Comparison of ENCODE assay signal across 21 cellular contexts in genomic region chr7:25522727-25523126, GRCh38.
"Had no signal": no experiment of that assay in that cellular context is flagged by ENCODE, and none has a peak within 500 bp of the region (broad histone marks: within the 10 kb centered on the region; RNA-seq: fewer than 3 reads in every experiment).

No MANE protein-coding gene starts in this region.

- H3K4me3 Mint-ChIP-seq: activated CD4-positive, alpha-beta memory T cell treated with anti-CD3 and anti-CD28 coated beads, Interleukin-2, amount 10 ng/mL, durations not matched to agents 7 days and 5 days; activated T-helper 17 cell treated with anti-CD3 and anti-CD28 coated beads, Interleukin-2, amount 50 U/mL, for 72 hours; naive B cell; neural crest cell; stimulated activated effector memory CD8-positive, alpha-beta T cell treated with anti-CD3 and anti-CD28 coated beads, Interleukin-12 subunit alpha, Interleukin-12 subunit beta, amount 100 ng/mL, for 72 hours had no signal

- H3K27ac Mint-ChIP-seq: activated CD4-positive, alpha-beta memory T cell treated with anti-CD3 and anti-CD28 coated beads, Interleukin-2, amount 10 ng/mL, durations not matched to agents 7 days and 5 days; activated T-helper 17 cell treated with anti-CD3 and anti-CD28 coated beads, Interleukin-2, amount 50 U/mL, for 72 hours; stimulated activated effector memory CD8-positive, alpha-beta T cell treated with anti-CD3 and anti-CD28 coated beads, Interleukin-12 subunit alpha, Interleukin-12 subunit beta, amount 100 ng/mL, for 72 hours had no signal

- H3K4me3 ChIP-seq: left lung, lung, right lobe of liver, skin epidermis, transverse colon had no signal

- H3K36me3 Mint-ChIP-seq: naive B cell; stimulated activated effector memory CD8-positive, alpha-beta T cell treated with anti-CD3 and anti-CD28 coated beads, Interleukin-12 subunit alpha, Interleukin-12 subunit beta, amount 100 ng/mL, for 72 hours had no signal

- H3K36me3 ChIP-seq: left lung, right lobe of liver, transverse colon had no signal

- H3K4me1 ChIP-seq: left lung, right lobe of liver, transverse colon had no signal

- H3K27ac ChIP-seq: left lung, right lobe of liver, skin epidermis, transverse colon had no signal

- H3K9me3 ChIP-seq: left lung, right lobe of liver, transverse colon had no signal

- H3K4me1 Mint-ChIP-seq: stimulated activated effector memory CD8-positive, alpha-beta T cell treated with anti-CD3 and anti-CD28 coated beads, Interleukin-12 subunit alpha, Interleukin-12 subunit beta, amount 100 ng/mL, for 72 hours had no signal

- DNase-seq: activated CD4-positive, alpha-beta memory T cell treated with anti-CD3 and anti-CD28 coated beads, Interleukin-2, amount 10 ng/mL, durations not matched to agents 7 days and 5 days; activated CD4-positive, alpha-beta T cell treated with anti-CD3 and anti-CD28 coated beads for 1 hour; central memory CD4-positive, alpha-beta T cell; dermis blood vessel endothelial cell; effector CD8-positive, alpha-beta T cell; foreskin melanocyte; kidney; left lung; naive B cell; occipital lobe; posterior cingulate gyrus; right lobe of liver; stimulated activated CD4-positive, alpha-beta T cell treated with anti-CD3 and anti-CD28 coated beads, Interleukin-1b, Interleukin-23, amount 100 ng/mL, for 48 hours; SW 1271; transverse colon had no signal

- H3K9me3 Mint-ChIP-seq: activated T-helper 17 cell treated with anti-CD3 and anti-CD28 coated beads, Interleukin-2, amount 50 U/mL, for 72 hours; stimulated activated effector memory CD8-positive, alpha-beta T cell treated with anti-CD3 and anti-CD28 coated beads, Interleukin-12 subunit alpha, Interleukin-12 subunit beta, amount 100 ng/mL, for 72 hours had no signal

- ATAC-seq: activated T-helper 17 cell treated with anti-CD3 and anti-CD28 coated beads, Interleukin-2, amount 50 U/mL, for 72 hours; esophagus mucosa; left lung; right lobe of liver; stimulated activated effector memory CD8-positive, alpha-beta T cell treated with anti-CD3 and anti-CD28 coated beads, Interleukin-12 subunit alpha, Interleukin-12 subunit beta, amount 100 ng/mL, for 72 hours had no signal

- H3K27me3 ChIP-seq: right lobe of liver, transverse colon had no signal
